20 cellular contexts compared by ENCODE assay signal in genomic region chr1:37951783-37952624, GRCh38.
"Had no signal": no experiment of that assay in that cellular context is flagged by ENCODE, and none has a peak within 500 bp of the region (broad histone marks: within the 10 kb centered on the region; RNA-seq: fewer than 3 reads in every experiment).

No MANE protein-coding gene starts in this region.

- H3K27me3 Mint-ChIP-seq: central memory CD8-positive, alpha-beta T cell; stimulated activated naive CD8-positive, alpha-beta T cell treated with anti-CD3 and anti-CD28 coated beads, Interleukin-15, Interleukin-2, amounts not matched to agents 100 ng/mL and 50 ng/mL, for 24 hours; T-cell had no signal

- DNase-seq: activated CD4-positive, CD25-positive, alpha-beta regulatory T cell; activated naive CD4-positive, alpha-beta T cell treated with Interleukin-2 at 50 U/mL for 16 hours; brain microvascular endothelial cell; gastrocnemius medialis; midbrain; nucleus accumbens; stimulated activated CD4-positive, alpha-beta T cell treated with anti-CD3 and anti-CD28 coated beads, Interleukin-12 subunit alpha, Interleukin-12 subunit beta, amount 100 ng/mL, for 4 hours; stimulated activated CD4-positive, alpha-beta T cell treated with anti-CD3 and anti-CD28 coated beads, Interleukin-1b, Interleukin-23, amount 100 ng/mL, for 48 hours; T-cell; T-helper 9 cell; transverse colon had no signal

- H3K36me3 ChIP-seq: transverse colon, vagina had no signal

- H3K27ac Mint-ChIP-seq: activated T-helper 2 cell treated with anti-CD3 and anti-CD28 coated beads, Interferon-gamma antibody, Interleukin-2, Interleukin-4, amounts not matched to agents 10 μg/mL and 5 μg/mL and 100 μg/mL, durations not matched to agents 14 hours and 24 hours and 36 hours; nephron; stimulated activated naive CD8-positive, alpha-beta T cell treated with anti-CD3 and anti-CD28 coated beads, Interleukin-15, Interleukin-2, amounts not matched to agents 100 ng/mL and 50 ng/mL, for 24 hours; T-cell had no signal

- H3K4me3 ChIP-seq: coronary artery, gastrocnemius medialis, suprapubic skin, transverse colon, vagina had no signal

- H3K27me3 ChIP-seq: brain microvascular endothelial cell, gastrocnemius medialis, suprapubic skin, transverse colon, vagina had no signal

- ATAC-seq: gastrocnemius medialis, left lobe of liver, T-cell had no signal

- H3K9me3 ChIP-seq: gastrocnemius medialis, suprapubic skin, transverse colon, vagina had no signal

- FAIRE-seq: kidney had no signal

- H3K27ac ChIP-seq: brain microvascular endothelial cell, coronary artery, gastrocnemius medialis, suprapubic skin, transverse colon, vagina had no signal

- H3K9me3 Mint-ChIP-seq: activated T-helper 2 cell treated with anti-CD3 and anti-CD28 coated beads, Interferon-gamma antibody, Interleukin-2, Interleukin-4, amounts not matched to agents 10 μg/mL and 5 μg/mL and 100 μg/mL, durations not matched to agents 14 hours and 24 hours and 36 hours; central memory CD8-positive, alpha-beta T cell; nephron; stimulated activated naive CD8-positive, alpha-beta T cell treated with anti-CD3 and anti-CD28 coated beads, Interleukin-15, Interleukin-2, amounts not matched to agents 100 ng/mL and 50 ng/mL, for 24 hours; T-cell had no signal

- H3K4me3 Mint-ChIP-seq: central memory CD8-positive, alpha-beta T cell; nephron; stimulated activated naive CD8-positive, alpha-beta T cell treated with anti-CD3 and anti-CD28 coated beads, Interleukin-15, Interleukin-2, amounts not matched to agents 100 ng/mL and 50 ng/mL, for 24 hours; T-cell had no signal
